Comparison of ENCODE assay signal across 8 cellular contexts in the genomic region with DNA sequence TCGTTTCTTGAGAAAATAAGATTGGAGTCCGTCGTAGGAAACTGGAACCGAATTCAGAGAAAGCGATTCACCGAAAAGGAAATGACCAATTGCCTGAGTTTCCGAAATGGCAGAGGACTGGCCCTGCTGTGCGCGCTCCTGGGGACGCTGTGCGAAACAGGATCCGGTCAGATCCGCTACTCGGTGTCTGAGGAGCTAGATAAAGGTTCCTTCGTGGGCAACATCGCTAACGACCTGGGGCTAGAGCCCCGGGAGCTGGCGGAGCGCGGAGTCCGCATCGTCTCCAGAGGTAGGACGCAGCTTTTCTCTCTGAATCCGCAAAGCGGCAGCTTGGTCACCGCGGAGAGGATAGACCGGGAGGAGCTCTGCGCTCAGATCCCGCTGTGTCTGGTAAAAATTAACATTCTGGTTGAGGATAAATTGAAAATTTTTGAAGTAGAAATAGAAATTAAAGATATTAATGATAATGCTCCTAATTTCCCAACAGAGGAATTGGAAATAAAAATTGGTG. TPM values are rescaled to one million over a fixed set of nuclear protein-coding genes. Genes with fewer than 3 reads are reported as not detected.
DNase-seq lines count a peak whose midpoint lies in the region; ATAC-seq and TF ChIP-seq lines count a peak whose summit lies in the region.
"Had no signal": no experiment of that assay in that cellular context is flagged by ENCODE, and none has a peak within 500 bp of the region (broad histone marks: within the 10 kb centered on the region; RNA-seq: fewer than 3 reads in every experiment).

No MANE protein-coding gene starts in this region.

- H3K27ac ChIP-seq in heart left ventricle (peak overlapping the region; percentile 55 to 82 (median 72)), urinary bladder (ENCODE audit: low read depth) (no peak overlapping the region), foreskin keratinocyte (no peak overlapping the region)
- H3K27ac ChIP-seq: SK-N-MC had no signal

- H3K9me3 ChIP-seq in heart left ventricle: peaks cover 0 to 97% (median 43%) of the 10 kb centered on the region in 12 donors

- H3K27me3 Mint-ChIP-seq in activated naive CD8-positive, alpha-beta T cell: peaks cover 62% of the 10 kb centered on the region
- H3K27me3 Mint-ChIP-seq in activated naive CD8-positive, alpha-beta T cell treated with anti-CD3 and anti-CD28 coated beads, Interleukin-2, amount 50 U/mL, for 24 hours: peaks cover 67% of the 10 kb centered on the region

- intact Hi-C loops in heart left ventricle (cut with DNase I): loop anchor here in 3 of 10 donors (5.0 to 10.0 kb wide), 4 partner anchors 61 to 218 kb away; a partner anchor contains a TSS

- no peaks in the 10 kb centered on the region for H3K4me1 Mint-ChIP-seq in activated naive CD8-positive, alpha-beta T cell (ENCODE audit: low read depth)
- H3K4me1 Mint-ChIP-seq in activated naive CD8-positive, alpha-beta T cell treated with anti-CD3 and anti-CD28 coated beads, Interleukin-2, amount 50 U/mL, for 24 hours: no peaks in the 10 kb centered on the region

- H3K36me3 Mint-ChIP-seq in activated naive CD8-positive, alpha-beta T cell: peaks cover 28% of the 10 kb centered on the region
- H3K36me3 Mint-ChIP-seq in activated naive CD8-positive, alpha-beta T cell treated with anti-CD3 and anti-CD28 coated beads, Interleukin-2, amount 50 U/mL, for 24 hours (ENCODE audit: low read depth): peaks cover 28% of the 10 kb centered on the region

- peak overlapping the region; percentile 51 for H3K4me3 Mint-ChIP-seq in activated naive CD8-positive, alpha-beta T cell
- no peak overlapping the region for H3K4me3 Mint-ChIP-seq in activated naive CD8-positive, alpha-beta T cell treated with anti-CD3 and anti-CD28 coated beads, Interleukin-2, amount 50 U/mL, for 24 hours

- no peak for TF ChIP-seq POLR2A in heart left ventricle (IDR thresholded peaks at IDR 0.05)

- TF ChIP-seq CTCF in heart left ventricle (IDR thresholded peaks at IDR 0.05) (no peak), foreskin keratinocyte (conservative IDR thresholded peaks at IDR 0.05) (no peak)

- 18 to 22% (median 20%) methylated on average over 28 to 31 of the region's 31 CpGs for WGBS in heart left ventricle, 4 donors
- WGBS in urinary bladder: 21% methylated on average over 31 of the region's 31 CpGs

- H3K9me3 Mint-ChIP-seq in activated naive CD8-positive, alpha-beta T cell (ENCODE audit: low read depth): peaks cover 24% of the 10 kb centered on the region
- peaks cover 51% of the 10 kb centered on the region for H3K9me3 Mint-ChIP-seq in activated naive CD8-positive, alpha-beta T cell treated with anti-CD3 and anti-CD28 coated beads, Interleukin-2, amount 50 U/mL, for 24 hours

- no peak for DNase-seq in activated naive CD8-positive, alpha-beta T cell treated with anti-CD3 and anti-CD28 coated beads, Interleukin-2, amount 50 U/mL, for 24 hours
- DNase-seq in heart left ventricle: no peak
- DNase-seq in foreskin keratinocyte: no peak
- DNase-seq: NCI-H1694 had no signal

- ATAC-seq in activated naive CD8-positive, alpha-beta T cell treated with anti-CD3 and anti-CD28 coated beads, Interleukin-2, amount 50 U/mL, for 24 hours: no peak
- ATAC-seq in heart left ventricle (peak in 3 of 4 donors; percentile 13 to 46 (median 35)), HG03097 (IDR thresholded peaks at IDR 0.05; ENCODE audit: low FRiP score, unreplicated experiment) (no peak), foreskin keratinocyte (no peak)

- H3K4me1 ChIP-seq in heart left ventricle: peaks cover 0 to 8% (median 0%) of the 10 kb centered on the region in 12 donors
- no peaks in the 10 kb centered on the region for H3K4me1 ChIP-seq in urinary bladder (ENCODE audit: insufficient read depth)
- H3K4me1 ChIP-seq in foreskin keratinocyte: no peaks in the 10 kb centered on the region

- H3K36me3 ChIP-seq in heart left ventricle (peaks cover 0 to 7% (median 0%) of the 10 kb centered on the region in 9 donors), urinary bladder (ENCODE audit: insufficient read depth) (no peaks in the 10 kb centered on the region)

- H3K27me3 ChIP-seq in heart left ventricle (peaks cover 0 to 25% (median 0%) of the 10 kb centered on the region in 9 donors), foreskin keratinocyte (peaks cover 11% of the 10 kb centered on the region)

- no peak overlapping the region for H3K27ac Mint-ChIP-seq in activated naive CD8-positive, alpha-beta T cell
- no peak overlapping the region for H3K27ac Mint-ChIP-seq in activated naive CD8-positive, alpha-beta T cell treated with anti-CD3 and anti-CD28 coated beads, Interleukin-2, amount 50 U/mL, for 24 hours

- H3K4me3 ChIP-seq in heart left ventricle (peak overlapping the region in 11 of 12 donors; percentile 32 to 64 (median 50)), urinary bladder (ENCODE audit: low read depth, low read length) (peak overlapping the region; percentile 30)
- H3K4me3 ChIP-seq: SK-N-MC had no signal

RNA-seq across cellular contexts. Expression of a gene that starts 0.4 kb away (rescaled TPM):
- 10 to 100 TPM in 8 of 9 donors, 1 to 10 TPM in 1; 7.6 to 27.2 (median 14.7) TPM for total RNA-seq in heart left ventricle
- polyA plus RNA-seq in heart left ventricle: 1 to 10 TPM; 3.5 to 5.9 TPM
- 4.6 TPM for total RNA-seq in urinary bladder
- 1.6 TPM for polyA plus RNA-seq in urinary bladder
- total RNA-seq in foreskin keratinocyte: not detected in 2 replicates
- 0.01 TPM in 1 of 2 replicates, not detected in the other for polyA plus RNA-seq in foreskin keratinocyte

RNA-seq across cellular contexts. Expression of a gene that starts 5.4 kb away (rescaled TPM):
- 10 to 100 TPM in 6 of 9 donors, 1 to 10 TPM in 3; 5.8 to 15.1 (median 10.7) TPM for total RNA-seq in heart left ventricle
- polyA plus RNA-seq in heart left ventricle: 1 to 10 TPM; 2.7 to 3.6 TPM
- 5.7 TPM for total RNA-seq in urinary bladder
- polyA plus RNA-seq in urinary bladder: 4.1 TPM
- 0.04 and 0.10 TPM in 2 replicates for total RNA-seq in foreskin keratinocyte
- polyA plus RNA-seq in foreskin keratinocyte: 0.03 TPM in 1 of 2 replicates, not detected in the other

RNA-seq across cellular contexts. Expression of a gene that starts 5.9 kb away (rescaled TPM):
- total RNA-seq in heart left ventricle (10 to 100 TPM in 4 of 9 donors, 1 to 10 TPM in 5; 4.4 to 11.9 (median 8.6) TPM), urinary bladder (5.7 TPM), foreskin keratinocyte (not detected in 2 replicates)
- polyA plus RNA-seq in heart left ventricle (1 to 10 TPM in 1 of 2 donors, under 1 TPM in 1; 0.85 to 5.9 TPM), urinary bladder (0.47 TPM), foreskin keratinocyte (not detected in 2 replicates)

RNA-seq across cellular contexts. Expression of a gene that starts 10.8 kb away (rescaled TPM):
- 10 to 100 TPM in 5 of 9 donors, 1 to 10 TPM in 4; 5.1 to 13.7 (median 11.0) TPM for total RNA-seq in heart left ventricle
- 1 to 10 TPM; 2.5 to 5.1 TPM for polyA plus RNA-seq in heart left ventricle
- 5.8 TPM for total RNA-seq in urinary bladder
- 2.2 TPM for polyA plus RNA-seq in urinary bladder
- total RNA-seq in foreskin keratinocyte: 0.04 and 0.07 TPM in 2 replicates
- polyA plus RNA-seq in foreskin keratinocyte: 0.02 TPM in 1 of 2 replicates, not detected in the other

RNA-seq across cellular contexts. Expression of a gene that starts 13.7 kb away (rescaled TPM):
- total RNA-seq in heart left ventricle: 1 to 10 TPM; 2.1 to 4.9 (median 3.5) TPM
- polyA plus RNA-seq in heart left ventricle: 1 to 10 TPM; 1.3 to 1.4 TPM
- total RNA-seq in urinary bladder: 1.2 TPM
- 1.2 TPM for polyA plus RNA-seq in urinary bladder
- 0.04 TPM in 1 of 2 replicates, not detected in the other for total RNA-seq in foreskin keratinocyte
- polyA plus RNA-seq in foreskin keratinocyte: not detected in 2 replicates

Comparison
In these comparisons a context has a peak if more than half of its experiments do, and no peak if none do; other contexts are left out.
1. ATAC-seq: peak in heart left ventricle (3 of 4); none in activated naive CD8-positive, alpha-beta T cell treated with anti-CD3 and anti-CD28 coated beads, Interleukin-2, amount 50 U/mL, for 24 hours (single experiment), HG03097 (single experiment) and foreskin keratinocyte (single experiment).
2. H3K27ac ChIP-seq: peak in heart left ventricle (12 of 12); none in urinary bladder (single experiment) and foreskin keratinocyte (single experiment).